ENCODE assay signal across 26 cellular contexts in genomic region chr5:37712750-37713149, GRCh38.
"Had no signal": no experiment of that assay in that cellular context is flagged by ENCODE, and none has a peak within 500 bp of the region (broad histone marks: within the 10 kb centered on the region; RNA-seq: fewer than 3 reads in every experiment).

No MANE protein-coding gene starts in this region.

- H3K9me3 ChIP-seq: stomach, suprapubic skin, testis, thoracic aorta, thyroid gland, tibial artery, tibial nerve, transverse colon, upper lobe of left lung, upper lobe of right lung, uterus, vagina had no signal

- ATAC-seq: stimulated activated effector memory CD8-positive, alpha-beta T cell treated with anti-CD3 and anti-CD28 coated beads, Interleukin-12 subunit alpha, Interleukin-12 subunit beta, amount 100 ng/mL, for 72 hours; stimulated activated memory B cell treated with anti-CD40 and anti-IgM and Interleukin-4, amounts not matched to agents 10 μg/mL and 1 μg/mL and 100 μg/mL, for 72 hours; stimulated activated naive B cell treated with anti-CD40 and anti-IgM and Interleukin-4, amounts not matched to agents 10 μg/mL and 1 μg/mL and 100 μg/mL, for 72 hours; stimulated activated naive CD8-positive, alpha-beta T cell treated with anti-CD3 and anti-CD28 coated beads, Interleukin-15, amount 100 ng/mL, for 72 hours; stimulated activated naive CD8-positive, alpha-beta T cell treated with anti-CD3 and anti-CD28 coated beads, Interleukin-15, Interleukin-2, amounts not matched to agents 100 U/mL and 50 U/mL, for 24 hours; upper lobe of right lung had no signal

- H3K27me3 ChIP-seq: stomach, suprapubic skin, testis, thyroid gland, tibial artery, tibial nerve, transverse colon, upper lobe of left lung, upper lobe of right lung, uterus, vagina had no signal

- H3K36me3 ChIP-seq: stomach, suprapubic skin, thoracic aorta, thyroid gland, tibial artery, tibial nerve, transverse colon, upper lobe of left lung, upper lobe of right lung, uterus, vagina had no signal

- H3K4me3 ChIP-seq: stomach, suprapubic skin, testis, thoracic aorta, thyroid gland, tibial artery, tibial nerve, transverse colon, upper lobe of left lung, upper lobe of right lung, uterus, vagina had no signal

- H3K4me1 ChIP-seq: suprapubic skin had no signal

- H3K27ac ChIP-seq: stomach, suprapubic skin, testis, thoracic aorta, thyroid gland, tibial artery, tibial nerve, transverse colon, upper lobe of left lung, upper lobe of right lung, uterus, vagina had no signal

- DNase-seq: stimulated activated CD4-positive, alpha-beta T cell treated with anti-CD3 and anti-CD28 coated beads, Interleukin-2, amount 100 ng/mL, for 48 hours; stimulated activated CD4-positive, alpha-beta T cell treated with anti-CD3 and anti-CD28 coated beads, Interleukin-4, amount 100 ng/mL, for 1 hour; stimulated activated CD4-positive, alpha-beta T cell treated with anti-CD3 and anti-CD28 coated beads, Interleukin-4, amount 100 ng/mL, for 24 hours; stimulated activated CD4-positive, alpha-beta T cell treated with anti-CD3 and anti-CD28 coated beads, Interleukin-4, amount 100 ng/mL, for 4 hours; stimulated activated CD8-positive, alpha-beta memory T cell treated with anti-CD3 and anti-CD28 coated beads, Interleukin-4, amount 100 ng/mL, for 48 hours; stimulated activated naive B cell treated with anti-CD40 and anti-IgM and Interleukin-4, amounts not matched to agents 10 μg/mL and 1 μg/mL and 100 μg/mL, for 72 hours; stimulated activated naive CD4-positive, alpha-beta T cell; stimulated activated naive CD4-positive, alpha-beta T cell treated with Interleukin-2 at 50 U/mL for 16 hours; stimulated activated naive CD8-positive, alpha-beta T cell treated with anti-CD3 and anti-CD28 coated beads, Interleukin-15, amount 100 ng/mL, for 72 hours; stimulated activated naive CD8-positive, alpha-beta T cell treated with anti-CD3 and anti-CD28 coated beads, Interleukin-15, Interleukin-2, amounts not matched to agents 100 U/mL and 50 U/mL, for 24 hours; stomach; substantia nigra; testis; thyroid gland; tibial artery; transverse colon; trophoblast cell; upper lobe of left lung; upper lobe of right lung; uterus had no signal
